In the genomic region with DNA sequence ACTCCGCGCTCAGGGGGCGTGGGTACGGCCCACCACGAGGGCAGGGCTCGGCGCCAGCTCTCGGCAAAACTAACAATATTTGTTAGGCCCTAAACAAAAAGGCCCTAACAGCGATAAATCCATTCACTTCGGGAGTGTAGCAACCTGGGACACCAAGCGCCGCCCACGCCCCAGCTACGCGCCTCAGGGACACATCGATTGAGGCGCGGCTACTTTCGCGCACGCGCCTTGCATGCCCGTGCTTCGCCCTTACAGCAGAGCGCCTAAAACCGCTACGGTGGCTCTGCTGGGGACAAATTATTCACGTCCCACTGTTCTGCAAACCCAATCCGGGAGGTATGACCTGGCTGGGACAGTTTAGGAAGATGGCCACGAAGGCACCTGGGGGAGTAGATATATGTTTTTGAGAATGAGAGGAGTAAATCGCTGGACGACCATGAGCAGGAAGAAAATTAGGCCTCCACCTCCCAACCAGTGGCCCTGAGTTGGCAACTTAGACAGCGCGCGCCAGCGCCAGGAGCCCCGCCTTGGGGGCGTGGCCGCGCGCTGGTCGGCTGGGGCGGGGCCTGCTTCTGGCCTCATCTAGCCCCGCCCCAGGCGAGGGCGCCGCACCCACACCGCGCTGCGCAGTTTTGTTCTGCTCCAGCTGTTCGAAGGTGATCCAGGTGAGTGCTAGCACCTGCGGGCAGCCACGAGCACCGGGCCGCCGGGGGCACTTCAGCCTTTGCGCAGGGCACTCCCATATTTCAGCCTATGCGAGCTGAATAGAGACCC, we compare ENCODE assay signal across 8 cellular contexts. TPM values are rescaled to one million over a fixed set of nuclear protein-coding genes. Genes with fewer than 3 reads are reported as not detected.
A peak's percentile ranks its signal among the peaks of the same experiment; 100 is the strongest.
DNase-seq lines count a peak whose midpoint lies in the region; ATAC-seq, FAIRE-seq and TF ChIP-seq lines count a peak whose summit lies in the region.

A gene (plus strand): TSS at position 606 of the 774 bp plus-strand sequence. CDS start 18,614 bp downstream, outside the sequence.

- no peaks in the 10 kb centered on the region for H3K36me3 ChIP-seq in fibroblast of lung (ENCODE audit: control insufficient read depth, insufficient read depth, low read length)

- no peaks in the 10 kb centered on the region for H3K27me3 Mint-ChIP-seq in activated T-helper 17 cell treated with anti-CD3 and anti-CD28 coated beads, Interleukin-2, amount 50 U/mL, for 72 hours
- peaks cover 0 to 11% (median 0%) of the 10 kb centered on the region in 3 donors for H3K27me3 Mint-ChIP-seq in naive B cell
- no peaks in the 10 kb centered on the region for H3K27me3 Mint-ChIP-seq in stimulated activated memory B cell treated with anti-CD40 and anti-IgM and Interleukin-4, amounts not matched to agents 10 μg/mL and 1 μg/mL and 100 μg/mL, for 72 hours

- H3K4me2 ChIP-seq in fibroblast of lung (ENCODE audit: extremely low read depth, insufficient read depth, low read length) = peak within 1 kb of the TSS; percentile 80

- TF ChIP-seq POLR2A in H54 (IDR thresholded peaks at IDR 0.05; ENCODE audit: low read depth, low read length) = peak; percentile 65

- H4K20me1 ChIP-seq in fibroblast of lung (ENCODE audit: control insufficient read depth, extremely low read depth, insufficient read depth, low read length) = no peaks in the 10 kb centered on the region

- FAIRE-seq in H54 (lab: Jason Lieb, UNC) = peak; percentile 61

- H2AFZ ChIP-seq in fibroblast of lung (ENCODE audit: low read length) = peak within 1 kb of the TSS; percentile 96

- H3K9me3 Mint-ChIP-seq in activated T-helper 17 cell treated with anti-CD3 and anti-CD28 coated beads, Interleukin-2, amount 50 U/mL, for 72 hours = no peaks in the 10 kb centered on the region
- no peaks in the 10 kb centered on the region for H3K9me3 Mint-ChIP-seq in naive B cell
- H3K9me3 Mint-ChIP-seq in stimulated activated memory B cell treated with anti-CD40 and anti-IgM and Interleukin-4, amounts not matched to agents 10 μg/mL and 1 μg/mL and 100 μg/mL, for 72 hours = no peaks in the 10 kb centered on the region

- ATAC-seq in activated T-helper 17 cell treated with anti-CD3 and anti-CD28 coated beads, Interleukin-2, amount 50 U/mL, for 72 hours (replicated peaks) = peak; percentile 88
- ATAC-seq in naive B cell (ENCODE audit: low read depth in 2 of 2) = peak; percentile 89
- ATAC-seq in stimulated activated memory B cell treated with anti-CD40 and anti-IgM and Interleukin-4, amounts not matched to agents 10 μg/mL and 1 μg/mL and 100 μg/mL, for 72 hours = peak; percentile 98

- peak within 1 kb of the TSS; percentile 92 for H3K27ac ChIP-seq in RWPE1
- H3K27ac ChIP-seq in fibroblast of lung (ENCODE audit: insufficient read depth, low read length) = peak within 1 kb of the TSS; percentile 85

- H3K27me3 ChIP-seq in fibroblast of lung (ENCODE audit: control insufficient read depth, insufficient read depth, low read length) = no peaks in the 10 kb centered on the region

- TF ChIP-seq CTCF in RWPE1 (conservative IDR thresholded peaks at IDR 0.05; ENCODE audit: low read depth) (no peak), fibroblast of lung (conservative IDR thresholded peaks at IDR 0.05 in 1 of 2, IDR thresholded peaks at IDR 0.05 in 1 of 2; ENCODE audit: low read depth in 1 of 2, low read length in 2 of 2) (no peak)

- POLR2A ChIA-PET in RWPE1 (lab: Yijun Ruan, JAX; ENCODE audit: low non-redundant PET) = no interaction called here

- peaks cover 41% of the 10 kb centered on the region for H3K79me2 ChIP-seq in fibroblast of lung (ENCODE audit: control insufficient read depth, insufficient read depth, low read length)

- CTCF ChIA-PET in RWPE1 (lab: Yijun Ruan, JAX) = interaction anchor here (0.6 kb wide), 1 partner anchor 35 kb away, joined by 3 read pairs; no protein-coding TSS in a partner anchor

- DNase-seq in ELF-1 (ENCODE audit: low read depth, low spot score) = peak; percentile 97
- DNase-seq in H54 (ENCODE audit: insufficient read length, low spot score) = peak; percentile 88
- peak; percentile 94 for DNase-seq in LoVo (ENCODE audit: low spot score)
- peak; percentile 89 for DNase-seq in RWPE1 (ENCODE audit: low spot score)
- DNase-seq in fibroblast of lung (ENCODE audit: low read depth in 2 of 2) = peak; percentile 98
- peak; percentile 91 for DNase-seq in naive B cell

- H3K4me1 ChIP-seq in fibroblast of lung (ENCODE audit: control insufficient read depth, extremely low read depth, insufficient read depth, low read length) = peaks cover 2% of the 10 kb centered on the region

- no peak within 1 kb of the TSS for H3K27ac Mint-ChIP-seq in activated T-helper 17 cell treated with anti-CD3 and anti-CD28 coated beads, Interleukin-2, amount 50 U/mL, for 72 hours
- H3K27ac Mint-ChIP-seq in naive B cell = peak within 1 kb of the TSS in 3 of 6 donors; percentile 36 to 85 (median 44)
- no peak within 1 kb of the TSS for H3K27ac Mint-ChIP-seq in stimulated activated memory B cell treated with anti-CD40 and anti-IgM and Interleukin-4, amounts not matched to agents 10 μg/mL and 1 μg/mL and 100 μg/mL, for 72 hours

- H3K4me3 Mint-ChIP-seq in activated T-helper 17 cell treated with anti-CD3 and anti-CD28 coated beads, Interleukin-2, amount 50 U/mL, for 72 hours = no peak within 1 kb of the TSS
- H3K4me3 Mint-ChIP-seq in naive B cell = no peak within 1 kb of the TSS
- no peak within 1 kb of the TSS for H3K4me3 Mint-ChIP-seq in stimulated activated memory B cell treated with anti-CD40 and anti-IgM and Interleukin-4, amounts not matched to agents 10 μg/mL and 1 μg/mL and 100 μg/mL, for 72 hours

- H3K9me3 ChIP-seq in fibroblast of lung (ENCODE audit: control insufficient read depth, insufficient read depth, low read depth, low read length) = no peaks in the 10 kb centered on the region

- H3K36me3 Mint-ChIP-seq in activated T-helper 17 cell treated with anti-CD3 and anti-CD28 coated beads, Interleukin-2, amount 50 U/mL, for 72 hours (ENCODE audit: low read depth) = peaks cover 6% of the 10 kb centered on the region
- H3K36me3 Mint-ChIP-seq in naive B cell = no peaks in the 10 kb centered on the region
- H3K36me3 Mint-ChIP-seq in stimulated activated memory B cell treated with anti-CD40 and anti-IgM and Interleukin-4, amounts not matched to agents 10 μg/mL and 1 μg/mL and 100 μg/mL, for 72 hours = no peaks in the 10 kb centered on the region

- H3K4me3 ChIP-seq in fibroblast of lung (replicated peaks in 1 of 4; ENCODE audit: control extremely low read depth in 1 of 4, insufficient read depth in 1 of 4, low read depth in 3 of 4, low read length in 4 of 4) = peak within 1 kb of the TSS; percentile 81 to 99 (median 90)

- peaks cover 16% of the 10 kb centered on the region for H3K4me1 Mint-ChIP-seq in activated T-helper 17 cell treated with anti-CD3 and anti-CD28 coated beads, Interleukin-2, amount 50 U/mL, for 72 hours
- peaks cover 12 to 23% (median 13%) of the 10 kb centered on the region in 3 donors for H3K4me1 Mint-ChIP-seq in naive B cell
- peaks cover 27% of the 10 kb centered on the region for H3K4me1 Mint-ChIP-seq in stimulated activated memory B cell treated with anti-CD40 and anti-IgM and Interleukin-4, amounts not matched to agents 10 μg/mL and 1 μg/mL and 100 μg/mL, for 72 hours

- peak within 1 kb of the TSS; percentile 87 for H3K9ac ChIP-seq in fibroblast of lung (ENCODE audit: insufficient read depth, low read length)

RNA-seq across cellular contexts. Expression of the gene that starts here (rescaled TPM):
- 10 to 100 TPM; 42.1 to 57.9 TPM for total RNA-seq in activated T-helper 17 cell treated with anti-CD3 and anti-CD28 coated beads, Interleukin-2, amount 50 U/mL, for 72 hours
- 234 and 346 TPM in 2 replicates for total RNA-seq in fibroblast of lung
- polyA plus RNA-seq in fibroblast of lung (297 and 355 TPM in 2 replicates), naive B cell (ENCODE audit: low read depth in 6 of 6) (100 to 1,000 TPM in 4 of 6 donors, 10 to 100 TPM in 2; 76.4 to 133 (median 116) TPM)
- polyA plus RNA-seq in fibroblast of lung (2012) = 299 and 352 TPM in 2 replicates
- 142 and 198 TPM in 2 replicates for polyA minus RNA-seq in fibroblast of lung (ENCODE audit: low replicate concordance)

Comparison
In these comparisons a context has a peak if more than half of its experiments do, and no peak if none do; other contexts are left out.
1. Peak in every context shown above with its lines: DNase-seq, ATAC-seq, H3K4me3 ChIP-seq and H3K27ac ChIP-seq.